In the genomic region with DNA sequence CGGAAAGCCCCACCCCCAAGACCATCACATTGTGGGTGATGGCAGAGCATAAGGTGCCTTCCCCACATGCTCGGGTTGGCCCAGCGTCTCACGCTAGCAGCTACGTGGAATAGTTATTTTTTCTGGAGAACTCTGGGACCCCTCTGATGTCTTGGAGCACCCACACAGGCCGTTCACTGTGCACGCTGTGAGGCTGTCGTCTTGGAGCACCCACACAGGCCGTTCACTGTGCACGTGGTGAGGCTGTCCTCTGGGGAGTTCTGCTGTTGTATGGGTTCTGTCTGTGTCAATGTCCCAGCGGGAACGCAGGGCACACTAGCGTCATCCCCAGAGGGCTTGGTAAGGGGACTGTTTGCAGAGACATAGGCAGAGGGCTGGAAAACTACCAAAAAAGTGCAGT, we compare ENCODE assay signal across 15 cellular contexts. TPM values are rescaled to one million over a fixed set of nuclear protein-coding genes. Genes with fewer than 3 reads are reported as not detected.
A peak's percentile ranks its signal among the peaks of the same experiment; 100 is the strongest.
DNase-seq lines count a peak whose midpoint lies in the region; ATAC-seq, FAIRE-seq and TF ChIP-seq lines count a peak whose summit lies in the region.
"Had no signal": no experiment of that assay in that cellular context is flagged by ENCODE, and none has a peak within 500 bp of the region (broad histone marks: within the 10 kb centered on the region; RNA-seq: fewer than 3 reads in every experiment).

No MANE protein-coding gene starts in this region.

- H2AFZ ChIP-seq in H1 (ENCODE audit: low read length), result no peak overlapping the region

- peak overlapping the region; percentile 25; the same call in 1 of the 2 replicates for H4K8ac ChIP-seq in H1 (ENCODE audit: extremely low read depth, insufficient read depth, low read length)

- no peak for TF ChIP-seq RAD21 in H1 (IDR thresholded peaks at IDR 0.05 in 1 of 2, conservative IDR thresholded peaks at IDR 0.05 in 1 of 2; ENCODE audit: low read depth in 2 of 2, low read length in 2 of 2)

- H3K56ac ChIP-seq in H1 (replicated peaks; ENCODE audit: insufficient read length, low read depth, low read length), result no peak overlapping the region

- H2AK5ac ChIP-seq in H1 (ENCODE audit: low read depth, low read length), result no peak overlapping the region

- H3K9me3 ChIP-seq in BLaER1 (no peaks in the 10 kb centered on the region), H1 (ENCODE audit: insufficient read depth in 2 of 2, low read depth in 1 of 2, low read length in 1 of 2) (no peaks in the 10 kb centered on the region), right cardiac atrium (ENCODE audit: control insufficient read depth, low read length) (no peaks in the 10 kb centered on the region)

- peak overlapping the region; percentile 95; the same call in 1 of the 2 replicates for H2BK15ac ChIP-seq in H1 (ENCODE audit: low read length)

- 0 out of 2 replicates have a peak overlapping the region, but pooled peaks have one; percentile 39 for H2BK12ac ChIP-seq in H1 (ENCODE audit: low read depth, low read length)

- no peak overlapping the region for H3K14ac ChIP-seq in H1 (ENCODE audit: insufficient read length)

- H4K5ac ChIP-seq in H1 (ENCODE audit: insufficient read length, low read depth, low read length), result no peak overlapping the region

- no peak overlapping the region for H3K4ac ChIP-seq in H1 (replicated peaks; ENCODE audit: insufficient read length, low read depth, low read length)

- H2BK20ac ChIP-seq in H1 (ENCODE audit: low read length), result no peak overlapping the region

- 89% methylated on average over 13 of the region's 13 CpGs; no CpG with 5 or more reads in 1 of the 2 experiments for WGBS in H1 (ENCODE audit: extremely low coverage in 1 of 2, insufficient coverage in 1 of 2, insufficient read length in 1 of 2, insufficient replicate concordance in 2 of 2, low coverage in 1 of 2, low lambda C conversion rate in 2 of 2, missing lambda C conversion rate in 1 of 2), 2 experiments
- 74% methylated on average over 13 of the region's 13 CpGs for WGBS in right cardiac atrium

- no peak for DNase-seq in H1 (ENCODE audit: low read depth in 1 of 2, low spot score in 2 of 2)
- DNase-seq in right cardiac atrium, result peak in 1 of 3 donors; percentile 66
- peak; percentile 62 for DNase-seq in posterior vena cava (ENCODE audit: low spot score)
- no peak for DNase-seq in CD1c-positive myeloid dendritic cell (ENCODE audit: extremely low spot score)
- DNase-seq in stimulated activated naive CD4-positive, alpha-beta T cell treated with Interleukin-2 at 50 U/mL for 16 hours (lab: John Stamatoyannopoulos, UW), result no peak
- no peak for DNase-seq in activated CD4-positive, alpha-beta T cell treated with anti-CD3 and anti-CD28 coated beads, Interleukin-2, amount 50 U/mL, for 4 hours
- DNase-seq in activated CD4-positive, CD25-positive, alpha-beta regulatory T cell treated with anti-CD3 and anti-CD28 coated beads, Interleukin-2, amount 50 U/mL, for 72 hours, result no peak
- DNase-seq: 8988T, GDM1, GOT3, KG1, NCI-H146, NCI-H510A treated with DMSO at 0.1 percent for 48 hours had no signal

- H4K91ac ChIP-seq in H1 (replicated peaks; ENCODE audit: insufficient read length, low read length), result no peak overlapping the region

- H3K18ac ChIP-seq in H1 (ENCODE audit: extremely low read depth, low read length), result no peak overlapping the region

- H3K27ac ChIP-seq in BLaER1 (0 out of 2 replicates have a peak overlapping the region, but pooled peaks have one; percentile 29), H1 (ENCODE audit: low read depth, low read length) (no peak overlapping the region), right cardiac atrium (ENCODE audit: low read length) (peak overlapping the region; percentile 14)

- no peaks in the 10 kb centered on the region for H3K79me1 ChIP-seq in H1 (ENCODE audit: low read depth, low read length)

- H3K9ac ChIP-seq in BLaER1 (no peak overlapping the region), H1 (replicated peaks in 1 of 4; ENCODE audit: extremely low read depth in 1 of 4, low read depth in 3 of 4, low read length in 3 of 4) (no peak overlapping the region)

- no peaks in the 10 kb centered on the region for H3K27me3 ChIP-seq in BLaER1
- H3K27me3 ChIP-seq in H1 (replicated peaks in 1 of 4; ENCODE audit: control insufficient read depth in 3 of 4, extremely low read depth in 1 of 4, insufficient read depth in 3 of 4, low read length in 3 of 4), result no peaks in the 10 kb centered on the region
- no peaks in the 10 kb centered on the region for H3K27me3 ChIP-seq in right cardiac atrium (ENCODE audit: control insufficient read depth, insufficient read depth)

- ATAC-seq in right cardiac atrium, result no peak
- ATAC-seq: GM12878 had no signal

- H3K23me2 ChIP-seq in H1 (ENCODE audit: low read depth, low read length), result peaks cover 1% of the 10 kb centered on the region; the same call in 1 of the 2 replicates

- no peak for FAIRE-seq in H1 (lab: Jason Lieb, UNC)
- FAIRE-seq: GM12878 had no signal

- no peaks in the 10 kb centered on the region for H3K36me3 ChIP-seq in BLaER1
- no peaks in the 10 kb centered on the region for H3K36me3 ChIP-seq in H1 (ENCODE audit: control insufficient read depth in 2 of 4, insufficient read depth in 4 of 4, low read length in 3 of 4)

- H2BK120ac ChIP-seq in H1 (replicated peaks; ENCODE audit: low read depth, low read length), result no peak overlapping the region

- intact Hi-C loops in right cardiac atrium (cut with DNase I), result loop anchor here in 2 of 4 donors (5.0 kb wide), 2 partner anchors 34 to 39 kb away; a partner anchor contains a TSS
- intact Hi-C loops in posterior vena cava (cut with DNase I), result no loop called here

- H3K79me2 ChIP-seq in H1 (ENCODE audit: control insufficient read depth in 1 of 2, insufficient read depth in 2 of 2, low read length in 2 of 2), result no peaks in the 10 kb centered on the region

- TF ChIP-seq CTCF in H1 (IDR thresholded peaks at IDR 0.05; ENCODE audit: control extremely low read depth in 1 of 3, insufficient read depth in 1 of 3, low read depth in 1 of 3, low read length in 3 of 3), result no peak

- no peak overlapping the region for H3K4me3 ChIP-seq in BLaER1
- no peak overlapping the region for H3K4me3 ChIP-seq in H1 (ENCODE audit: extremely low read depth in 1 of 4, insufficient read depth in 2 of 4, low read depth in 3 of 4, low read length in 4 of 4)
- H3K4me3 ChIP-seq in right cardiac atrium (ENCODE audit: low read length), result no peak overlapping the region
- H3K4me3 ChIP-seq: GM12878 had no signal

- POLR2A ChIA-PET in H1 (lab: Charles Lee; ENCODE audit: partially characterized antibody), result no interaction called here

- H3K4me1 ChIP-seq in BLaER1 (peaks cover 44% of the 10 kb centered on the region), H1 (replicated peaks in 1 of 4; ENCODE audit: control insufficient read depth in 3 of 4, insufficient read depth in 4 of 4, low read length in 3 of 4) (peaks cover 0 to 18% (median 14%) of the 10 kb centered on the region in 4 experiments; a peak in 5 of 7 replicates), right cardiac atrium (ENCODE audit: control insufficient read depth, insufficient read depth, low read length) (peaks cover 7% of the 10 kb centered on the region)

- TF ChIP-seq EP300 in H1 (IDR thresholded peaks at IDR 0.05; ENCODE audit: borderline replicate concordance in 1 of 2, low read depth in 2 of 2, low read length in 2 of 2), result no peak

- no peak for TF ChIP-seq POLR2A in H1 (IDR thresholded peaks at IDR 0.05; ENCODE audit: control extremely low read depth in 1 of 2, low read depth in 2 of 2, low read length in 2 of 2)

- CTCF ChIA-PET in H1 (lab: Charles Lee; ENCODE audit: partially characterized antibody), result interaction anchor here (0.9 kb wide), 1 partner anchor 22 kb away, joined by 3 read pairs; no protein-coding TSS in a partner anchor

- no peak overlapping the region for H3K23ac ChIP-seq in H1 (ENCODE audit: insufficient read length)

- no peak overlapping the region for H2BK5ac ChIP-seq in H1 (ENCODE audit: low read depth, low read length)

- H3K4me2 ChIP-seq in BLaER1 (peak overlapping the region; percentile 66), H1 (ENCODE audit: insufficient read depth in 1 of 2, low read depth in 2 of 2, low read length in 2 of 2) (no peak overlapping the region)

- H4K20me1 ChIP-seq in BLaER1, result no peaks in the 10 kb centered on the region
- H4K20me1 ChIP-seq in H1 (replicated peaks in 1 of 2; ENCODE audit: control insufficient read depth in 1 of 2, insufficient read depth in 2 of 2, low read length in 2 of 2), result no peaks in the 10 kb centered on the region

TF ChIP-seq in H1, 55 proteins besides CTCF, POLR2A, EP300 and RAD21 (continues in another document):
- TF ChIP-seq CHD2 (IDR thresholded peaks at IDR 0.05; ENCODE audit: low read length) (no peak), JUND (IDR thresholded peaks at IDR 0.05; ENCODE audit: low read length) (no peak), GABPA (IDR thresholded peaks at IDR 0.05; ENCODE audit: borderline replicate concordance, insufficient read depth, low read length) (no peak), NANOG (IDR thresholded peaks at IDR 0.05; ENCODE audit: insufficient read depth, low read depth, low read length, poor library complexity, severe bottlenecking) (no peak), GTF2F1 (IDR thresholded peaks at IDR 0.05; ENCODE audit: borderline replicate concordance, low read depth, low read length) (no peak), RNF2 (IDR thresholded peaks at IDR 0.05; ENCODE audit: borderline replicate concordance, low read depth, low read length, missing control alignments, poor library complexity, severe bottlenecking) (no peak), NRF1 (IDR thresholded peaks at IDR 0.05; ENCODE audit: low read depth, low read length) (no peak), SUZ12 (IDR thresholded peaks at IDR 0.05; ENCODE audit: low read length) (no peak), SRF (IDR thresholded peaks at IDR 0.05; ENCODE audit: low read depth, low read length) (no peak), SAP30 (IDR thresholded peaks at IDR 0.05; ENCODE audit: insufficient read depth, insufficient replicate concordance, low read length) (no peak)
- TF ChIP-seq, protein P1, sequence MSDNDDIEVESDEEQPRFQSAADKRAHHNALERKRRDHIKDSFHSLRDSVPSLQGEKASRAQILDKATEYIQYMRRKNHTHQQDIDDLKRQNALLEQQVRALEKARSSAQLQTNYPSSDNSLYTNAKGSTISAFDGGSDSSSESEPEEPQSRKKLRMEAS (IDR thresholded peaks at IDR 0.05), result no peak

RNA-seq across cellular contexts. Expression of a gene that starts 38.8 kb away (rescaled TPM):
- 34.7 and 34.8 TPM in 2 replicates for total RNA-seq in H1 (2021; fragmentation: NEBNext Ultra II Directional; extraction: Animal tissue kit (Norgen Biotek cat#: 25700))
- polyA plus RNA-seq in H1 (2011; rRNA removed) (9.5 and 13.9 TPM in 2 replicates), right cardiac atrium (17.6 TPM)
- 10.7 TPM for polyA plus RNA-seq in H1 (2011; cell fraction: cytosol; rRNA removed)
- polyA plus RNA-seq in H1 (2011; cell fraction: nucleus; rRNA removed), result 21.4 TPM
- 18.4 to 23.9 TPM (median 19.5 TPM) in 4 replicates for polyA plus RNA-seq in H1 (2012, experiment 1 of 2)
- 17.9 TPM for polyA plus RNA-seq in H1 (2012, experiment 2 of 2)
- 21.3 TPM for polyA plus RNA-seq in H1 (2013, experiment 1 of 2)
- polyA plus RNA-seq in H1 (2013, experiment 2 of 2), result 21.1 TPM
- polyA minus RNA-seq in H1 (2011; rRNA and poly(A)+ RNA removed), result 8.9 and 10.4 TPM in 2 replicates
- 17.1 TPM for polyA minus RNA-seq in H1 (2011; cell fraction: cytosol; rRNA and poly(A)+ RNA removed)
- 21.8 TPM for polyA minus RNA-seq in H1 (2011; cell fraction: nucleus; rRNA and poly(A)+ RNA removed)
- total RNA-seq in right cardiac atrium (10 to 100 TPM; 25.3 to 46.3 (median 33.9) TPM), posterior vena cava (10 to 100 TPM; 56.6 to 74.3 TPM)
- polyA plus RNA-seq: GM12878 had no signal
